Comparison of ENCODE assay signal across 13 cellular contexts in the genomic region with DNA sequence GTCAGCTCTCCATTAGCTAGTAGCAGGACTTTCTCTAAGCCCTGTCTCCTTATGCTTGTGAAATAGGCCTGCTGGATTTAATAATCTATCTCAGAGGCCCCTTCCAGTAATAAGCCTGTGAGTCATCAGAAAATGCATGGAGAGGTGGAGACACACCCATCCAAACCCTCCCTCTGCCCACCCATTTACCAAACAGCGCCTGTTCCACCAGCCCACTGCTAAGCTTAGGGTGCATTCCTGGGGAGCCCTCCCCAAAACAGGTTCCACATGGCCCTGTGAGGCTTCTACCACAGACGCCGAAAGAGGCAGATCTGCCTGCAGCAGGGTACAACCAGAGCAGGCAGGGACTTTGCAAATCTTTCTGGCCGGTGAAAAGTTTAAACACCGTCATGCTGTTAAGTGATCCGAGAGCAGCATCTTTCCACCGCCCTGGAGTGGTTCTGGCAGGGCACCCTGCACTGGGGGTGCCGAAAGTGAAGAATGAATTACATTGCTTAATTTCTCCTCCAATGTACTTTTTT.
DNase-seq lines count a peak whose midpoint lies in the region; ATAC-seq and TF ChIP-seq lines count a peak whose summit lies in the region.
"Had no signal": no experiment of that assay in that cellular context is flagged by ENCODE, and none has a peak within 500 bp of the region (broad histone marks: within the 10 kb centered on the region; RNA-seq: fewer than 3 reads in every experiment).

No MANE protein-coding gene starts in this region.

- H3K79me1 ChIP-seq in mesenchymal stem cell (replicated peaks; ENCODE audit: low read length, poor library complexity, severe bottlenecking) = peaks cover 5% of the 10 kb centered on the region

- no peaks in the 10 kb centered on the region for H3K36me3 Mint-ChIP-seq in activated CD8-positive, alpha-beta T cell treated with anti-CD3 and anti-CD28 coated beads for 36 hours (ENCODE audit: low read depth)

- no peak overlapping the region for H3K27ac Mint-ChIP-seq in activated CD8-positive, alpha-beta T cell treated with anti-CD3 and anti-CD28 coated beads for 36 hours
- H3K27ac Mint-ChIP-seq: T-helper 1 cell treated with Interleukin-12 subunit alpha and Interleukin-12 subunit beta and Interleukin-4 antibody, amounts not matched to agents 30 μg/mL and 1 μg/mL, for 36 hours had no signal

- no peaks in the 10 kb centered on the region for H3K9me3 ChIP-seq in esophagus (ENCODE audit: control insufficient read depth in 2 of 2, insufficient read depth in 1 of 2, low read depth in 1 of 2, low read length in 1 of 2)
- H3K9me3 ChIP-seq in mesenchymal stem cell (ENCODE audit: control insufficient read depth, low read length) = no peaks in the 10 kb centered on the region
- H3K9me3 ChIP-seq in aorta (ENCODE audit: control insufficient read depth, low read length) = no peaks in the 10 kb centered on the region
- no peaks in the 10 kb centered on the region for H3K9me3 ChIP-seq in thyroid gland
- H3K9me3 ChIP-seq: right lobe of liver had no signal

- peak overlapping the region in 1 of 2 experiments; percentile 64 for H2BK12ac ChIP-seq in mesenchymal stem cell (ENCODE audit: low read length in 2 of 2)

- H2BK15ac ChIP-seq in mesenchymal stem cell (ENCODE audit: low read depth, poor library complexity, severe bottlenecking) = no peak overlapping the region

- H3K4ac ChIP-seq in mesenchymal stem cell (ENCODE audit: low read depth in 1 of 2, low read length in 2 of 2) = peak overlapping the region in 1 of 2 experiments; percentile 59

- H3K4me3 ChIP-seq in esophagus (ENCODE audit: low read depth in 1 of 2, low read length in 2 of 2) (no peak overlapping the region), mesenchymal stem cell (ENCODE audit: insufficient read depth in 1 of 2, low read depth in 1 of 2, low read length in 2 of 2) (peak overlapping the region in 1 of 2 experiments; percentile 14), aorta (ENCODE audit: low read length in 2 of 2) (no peak overlapping the region), thyroid gland (replicated peaks in 1 of 3) (no peak overlapping the region)
- H3K4me3 ChIP-seq: right lobe of liver had no signal

- no peaks in the 10 kb centered on the region for H3K27me3 ChIP-seq in esophagus (ENCODE audit: control insufficient read depth in 1 of 2, insufficient read depth in 2 of 2, low read length in 2 of 2)
- no peaks in the 10 kb centered on the region for H3K27me3 ChIP-seq in mesenchymal stem cell (ENCODE audit: control insufficient read depth in 1 of 2, insufficient read depth in 1 of 2, low read length in 2 of 2)
- no peaks in the 10 kb centered on the region for H3K27me3 ChIP-seq in aorta (ENCODE audit: control insufficient read depth in 1 of 2, insufficient read depth in 2 of 2, low read length in 1 of 2)
- H3K27me3 ChIP-seq in thyroid gland = no peaks in the 10 kb centered on the region
- H3K27me3 ChIP-seq: right lobe of liver had no signal

- peak overlapping the region in 1 of 2 experiments; percentile 26 for H3K14ac ChIP-seq in mesenchymal stem cell (ENCODE audit: low read length in 2 of 2)

- H2BK5ac ChIP-seq in mesenchymal stem cell (ENCODE audit: low read depth, low read length, poor library complexity, severe bottlenecking) = no peak overlapping the region

- peak overlapping the region; percentile 82 for H3K9ac ChIP-seq in mesenchymal stem cell (ENCODE audit: low read length)

- POLR2A ChIA-PET in activated CD8-positive, alpha-beta T cell treated with anti-CD3 and anti-CD28 coated beads for 36 hours (lab: Charles Lee) = no interaction called here

- H2AFZ ChIP-seq in mesenchymal stem cell (ENCODE audit: low read depth, low read length) = no peak overlapping the region

- peak overlapping the region; percentile 62 to 88 for H3K27ac ChIP-seq in esophagus (ENCODE audit: low read depth in 2 of 2, low read length in 1 of 2)
- no peak overlapping the region for H3K27ac ChIP-seq in mesenchymal stem cell (ENCODE audit: low read length, poor library complexity, severe bottlenecking)
- H3K27ac ChIP-seq in aorta (ENCODE audit: low read depth in 1 of 2, low read length in 2 of 2) = no peak overlapping the region
- no peak overlapping the region for H3K27ac ChIP-seq in thyroid gland
- H3K27ac ChIP-seq: right lobe of liver had no signal

- H3K27me3 Mint-ChIP-seq in activated CD8-positive, alpha-beta T cell treated with anti-CD3 and anti-CD28 coated beads for 36 hours = no peaks in the 10 kb centered on the region

- no peak for TF ChIP-seq POLR2A in thyroid gland (IDR thresholded peaks at IDR 0.05)

- H2BK120ac ChIP-seq in mesenchymal stem cell (ENCODE audit: low read depth, low read length) = no peak overlapping the region

- WGBS in esophagus, 2 donors = 41 to 47% methylated on average over 8 of the region's 8 CpGs
- WGBS in mesenchymal stem cell = 81% methylated on average over 8 of the region's 8 CpGs
- WGBS in aorta, 2 donors = 73 to 81% methylated on average over 8 of the region's 8 CpGs
- WGBS in thyroid gland, 2 donors = 55 to 76% methylated on average over 6 of the region's 8 CpGs

- peaks cover 2% of the 10 kb centered on the region for H3K4me1 Mint-ChIP-seq in activated CD8-positive, alpha-beta T cell treated with anti-CD3 and anti-CD28 coated beads for 36 hours (ENCODE audit: low read depth)

- H3K4me3 Mint-ChIP-seq in activated CD8-positive, alpha-beta T cell treated with anti-CD3 and anti-CD28 coated beads for 36 hours = no peak overlapping the region
- H3K4me3 Mint-ChIP-seq: T-helper 1 cell treated with Interleukin-12 subunit alpha and Interleukin-12 subunit beta and Interleukin-4 antibody, amounts not matched to agents 30 μg/mL and 1 μg/mL, for 36 hours had no signal

- H2AK5ac ChIP-seq in mesenchymal stem cell (ENCODE audit: low read length, severe bottlenecking) = no peak overlapping the region

- CTCF ChIA-PET in activated CD8-positive, alpha-beta T cell treated with anti-CD3 and anti-CD28 coated beads for 36 hours (lab: Charles Lee) = no interaction called here

- no peak overlapping the region for H4K91ac ChIP-seq in mesenchymal stem cell (ENCODE audit: low read length)

- H3K9me3 Mint-ChIP-seq in activated CD8-positive, alpha-beta T cell treated with anti-CD3 and anti-CD28 coated beads for 36 hours = no peaks in the 10 kb centered on the region
- H3K9me3 Mint-ChIP-seq: T-helper 1 cell treated with Interleukin-12 subunit alpha and Interleukin-12 subunit beta and Interleukin-4 antibody, amounts not matched to agents 30 μg/mL and 1 μg/mL, for 36 hours had no signal

- peak overlapping the region; percentile 7 for H4K8ac ChIP-seq in mesenchymal stem cell (ENCODE audit: low read length)

- TF ChIP-seq CTCF in thyroid gland (IDR thresholded peaks at IDR 0.05) = no peak
- no peak for TF ChIP-seq CTCF in activated CD8-positive, alpha-beta T cell treated with anti-CD3 and anti-CD28 coated beads for 36 hours (IDR thresholded peaks at IDR 0.05)

- H3K4me1 ChIP-seq in esophagus (ENCODE audit: control insufficient read depth in 2 of 2, insufficient read depth in 2 of 2, low read length in 1 of 2) = peaks cover 3 to 21% of the 10 kb centered on the region in 2 donors
- H3K4me1 ChIP-seq in mesenchymal stem cell (ENCODE audit: control insufficient read depth, insufficient read depth, low read depth, low read length) = peaks cover 6% of the 10 kb centered on the region
- H3K4me1 ChIP-seq in aorta (ENCODE audit: control insufficient read depth in 1 of 2, insufficient read depth in 2 of 2, low read length in 2 of 2) = no peaks in the 10 kb centered on the region
- no peaks in the 10 kb centered on the region for H3K4me1 ChIP-seq in thyroid gland
- H3K4me1 ChIP-seq: right lobe of liver had no signal

- ATAC-seq in aorta (ENCODE audit: low FRiP score) = peak; percentile 58
- ATAC-seq in activated CD8-positive, alpha-beta T cell treated with anti-CD3 and anti-CD28 coated beads for 36 hours = no peak
- ATAC-seq: right lobe of liver had no signal

- intact Hi-C loops in aorta (cut with DNase I) = no loop called here
- intact Hi-C loops in thyroid gland (cut with DNase I) = no loop called here
- intact Hi-C loops in activated CD8-positive, alpha-beta T cell treated with anti-CD3 and anti-CD28 coated beads for 36 hours (cut with micrococcal nuclease) = no loop called here

- no peak overlapping the region for H3K23ac ChIP-seq in mesenchymal stem cell (ENCODE audit: low read length in 2 of 2)

- H3K4me2 ChIP-seq in mesenchymal stem cell (ENCODE audit: low read length, poor library complexity, severe bottlenecking) = no peak overlapping the region

- peak overlapping the region; percentile 61 to 72 for H3K18ac ChIP-seq in mesenchymal stem cell (ENCODE audit: low read depth in 1 of 2, low read length in 2 of 2)

- DNase-seq in HT-29 (ENCODE audit: low spot score) = peak; percentile 12
- peak; percentile 83 for DNase-seq in mesenchymal stem cell
- no peak for DNase-seq in aorta
- no peak for DNase-seq in thyroid gland
- DNase-seq in inferior parietal cortex (ENCODE audit: extremely low spot score) = no peak
- no peak for DNase-seq in activated CD8-positive, alpha-beta T cell treated with anti-CD3 and anti-CD28 coated beads for 36 hours
- DNase-seq: cortex of kidney; midbrain; NCI-H1436; NK-92 treated with Interleukin-12 subunit alpha and Interleukin-12 subunit beta, amount 100 ng/mL, for 24 hours; right lobe of liver had no signal

- no peaks in the 10 kb centered on the region for H3K36me3 ChIP-seq in esophagus (ENCODE audit: control insufficient read depth in 2 of 2, insufficient read depth in 2 of 2, low read length in 1 of 2)
- H3K36me3 ChIP-seq in mesenchymal stem cell (ENCODE audit: control insufficient read depth in 1 of 2, insufficient read depth in 2 of 2, low read depth in 1 of 2, low read length in 2 of 2) = no peaks in the 10 kb centered on the region
- no peaks in the 10 kb centered on the region for H3K36me3 ChIP-seq in aorta (ENCODE audit: control insufficient read depth in 1 of 2, insufficient read depth in 2 of 2, low read length in 1 of 2)
- H3K36me3 ChIP-seq in thyroid gland = no peaks in the 10 kb centered on the region
- H3K36me3 ChIP-seq: right lobe of liver had no signal

Comparison
In these comparisons a context has a peak if more than half of its experiments do, and no peak if none do; other contexts are left out.
1. DNase-seq: peak in HT-29 (single experiment) and mesenchymal stem cell (single experiment); none in aorta (0 of 2), thyroid gland (0 of 2), inferior parietal cortex (single experiment) and activated CD8-positive, alpha-beta T cell treated with anti-CD3 and anti-CD28 coated beads for 36 hours (single experiment).
2. H3K27ac ChIP-seq: peak in esophagus (2 of 2); none in mesenchymal stem cell (single experiment), aorta (0 of 2) and thyroid gland (0 of 3).